ENCODE assay signal across 14 cellular contexts in the genomic region with DNA sequence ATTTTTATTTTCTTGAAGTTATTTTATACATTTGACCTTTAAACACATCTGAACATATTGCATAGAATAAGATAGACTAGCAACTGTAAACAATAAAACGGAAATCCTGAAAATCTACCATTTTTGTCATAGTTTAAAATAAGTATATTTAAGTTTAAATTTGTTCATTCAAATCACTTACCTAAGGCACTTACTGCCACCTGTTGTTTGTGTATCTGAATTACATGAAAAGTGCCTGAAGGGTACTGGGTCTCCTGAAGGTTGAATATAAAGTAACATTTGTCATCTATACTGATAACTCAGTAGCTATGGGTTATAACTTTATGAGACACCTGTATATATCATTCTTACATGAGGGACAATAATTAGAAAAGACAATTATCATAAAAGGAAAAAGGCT. TPM values are rescaled to one million over a fixed set of nuclear protein-coding genes. Genes with fewer than 3 reads are reported as not detected.
DNase-seq lines count a peak whose midpoint lies in the region; ATAC-seq and FAIRE-seq lines count a peak whose summit lies in the region.
"Had no signal": no experiment of that assay in that cellular context is flagged by ENCODE, and none has a peak within 500 bp of the region (broad histone marks: within the 10 kb centered on the region; RNA-seq: fewer than 3 reads in every experiment).

No MANE protein-coding gene starts in this region.

- DNase-seq in DMS114 treated with DMSO at 0.1 percent for 48 hours (lab: John Stamatoyannopoulos, UW; ENCODE audit: unreplicated experiment) (peak; percentile 3), HT-29 (ENCODE audit: low spot score) (peak; percentile 46), left kidney (ENCODE audit: low read depth, low spot score) (peak; percentile 21), RPMI8226 (no peak), DMS153 (lab: John Stamatoyannopoulos, UW) (no peak), mucosa of gallbladder (ENCODE audit: low spot score) (no peak)
- DNase-seq: activated T-cell treated with anti-CD3 and anti-CD28 coated beads, Interleukin-2, amount 50 U/mL, for 48 hours; NCI-H1930 had no signal

- ATAC-seq in HG03571 (IDR thresholded peaks at IDR 0.05; ENCODE audit: unreplicated experiment) = no peak
- ATAC-seq: stimulated activated effector memory CD8-positive, alpha-beta T cell treated with anti-CD3 and anti-CD28 coated beads, Interleukin-12 subunit alpha, Interleukin-12 subunit beta, amount 100 ng/mL, for 72 hours had no signal

- peak; percentile 45 for FAIRE-seq in TTC549 (lab: Jason Lieb, UNC)

RNA-seq across cellular contexts. Expression of gene TRPC5, which starts 38.6 kb away (rescaled TPM):
- not detected in 2 replicates for total RNA-seq in HT-29 (2014; rRNA removed; shearing (Covaris generic))
- 0.03 TPM for total RNA-seq in mucosa of gallbladder
- total RNA-seq: dermis microvascular lymphatic vessel endothelial cell; G401; T-helper 2 cell treated with Interferon-gamma antibody and Interleukin-4, amounts not matched to agents 100 ng/mL and 5 ng/mL, for 36 hours had no signal

RNA-seq across cellular contexts. Expression of gene RTL4, which starts 38.8 kb away (rescaled TPM):
- not detected in 2 replicates for total RNA-seq in HT-29 (2014; rRNA removed; shearing (Covaris generic))
- total RNA-seq in mucosa of gallbladder = not detected
- total RNA-seq: dermis microvascular lymphatic vessel endothelial cell; G401; T-helper 2 cell treated with Interferon-gamma antibody and Interleukin-4, amounts not matched to agents 100 ng/mL and 5 ng/mL, for 36 hours had no signal

Comparison
In these comparisons a context has a peak if more than half of its experiments do, and no peak if none do; other contexts are left out.
1. DNase-seq: peak in DMS114 treated with DMSO at 0.1 percent for 48 hours (single experiment), HT-29 (single experiment) and left kidney (single experiment); none in RPMI8226 (single experiment), DMS153 (single experiment) and mucosa of gallbladder (single experiment).